Comparison of ENCODE assay signal across 26 cellular contexts in the genomic region with DNA sequence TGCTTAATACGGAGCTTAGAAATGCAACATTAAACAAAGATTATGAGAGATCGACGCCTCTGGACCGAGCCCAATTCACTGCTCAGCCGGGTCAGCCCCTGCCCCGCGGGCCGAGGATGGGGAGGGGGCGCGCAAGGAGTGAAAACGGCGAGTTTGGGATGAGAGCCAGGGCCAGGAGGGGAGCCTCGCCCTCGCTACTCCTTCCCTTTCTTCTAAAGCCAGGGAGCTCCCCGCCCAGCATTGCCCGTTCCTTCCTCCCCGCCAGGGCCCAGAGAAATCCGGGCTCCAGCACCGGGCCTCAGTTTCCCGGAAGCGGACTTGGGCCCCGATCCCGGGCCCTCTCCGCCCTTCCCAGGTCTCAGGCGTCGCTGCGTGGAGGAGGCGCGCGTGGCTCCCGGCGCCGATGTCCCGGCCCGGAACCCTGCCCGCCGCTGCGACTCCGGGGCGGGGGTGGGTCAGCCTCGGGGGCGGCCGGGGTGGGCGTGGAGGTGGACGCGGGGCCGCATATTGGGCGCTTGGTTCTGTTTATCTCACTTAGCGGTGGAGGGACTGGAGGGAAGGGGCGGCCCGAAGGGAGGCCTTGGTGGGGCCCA. TPM values are rescaled to one million over a fixed set of nuclear protein-coding genes. Genes with fewer than 3 reads are reported as not detected.
A peak's percentile ranks its signal among the peaks of the same experiment; 100 is the strongest.
DNase-seq lines count a peak whose midpoint lies in the region; ATAC-seq, FAIRE-seq and TF ChIP-seq lines count a peak whose summit lies in the region.
"Had no signal": no experiment of that assay in that cellular context is flagged by ENCODE, and none has a peak within 500 bp of the region (broad histone marks: within the 10 kb centered on the region; RNA-seq: fewer than 3 reads in every experiment).

No MANE protein-coding gene starts in this region.

- H3K36me3 Mint-ChIP-seq in activated naive CD4-positive, alpha-beta T cell treated with anti-CD3 and anti-CD28 coated beads, Interleukin-2, amount 50 U/mL, for 24 hours = no peaks in the 10 kb centered on the region
- no peaks in the 10 kb centered on the region for H3K36me3 Mint-ChIP-seq in activated naive CD4-positive, alpha-beta T cell treated with anti-CD3 and anti-CD28 coated beads for 36 hours (ENCODE audit: low read depth)
- H3K36me3 Mint-ChIP-seq in WTC11 (0 out of 2 replicates have a peak, but pooled peaks cover 3% of the 10 kb centered on the region), osteocyte (ENCODE audit: unreplicated experiment) (peaks cover 4% of the 10 kb centered on the region)
- H3K36me3 Mint-ChIP-seq: CD8-positive, alpha-beta T cell had no signal

- POLR2A ChIA-PET in WTC11 (lab: Charles Lee) = interaction anchor here (1.6 kb wide), 1 partner anchor 13 kb away, joined by 4 read pairs; no protein-coding TSS in a partner anchor

- H3K27me3 Mint-ChIP-seq in activated naive CD4-positive, alpha-beta T cell treated with anti-CD3 and anti-CD28 coated beads, Interleukin-2, amount 50 U/mL, for 24 hours = peaks cover 53% of the 10 kb centered on the region
- H3K27me3 Mint-ChIP-seq in activated naive CD4-positive, alpha-beta T cell treated with anti-CD3 and anti-CD28 coated beads for 36 hours (ENCODE audit: low read depth) = peaks cover 62% of the 10 kb centered on the region
- H3K27me3 Mint-ChIP-seq in WTC11 (ENCODE audit: low read depth) (peaks cover 93% of the 10 kb centered on the region), osteocyte (ENCODE audit: unreplicated experiment) (peaks cover 64% of the 10 kb centered on the region)

- 3 to 13% (median 6%) methylated on average over 17 to 51 of the region's 51 CpGs for WGBS in spleen, 5 donors

- H3K4me3 Mint-ChIP-seq in activated naive CD4-positive, alpha-beta T cell treated with anti-CD3 and anti-CD28 coated beads, Interleukin-2, amount 50 U/mL, for 24 hours = no peak overlapping the region
- no peak overlapping the region for H3K4me3 Mint-ChIP-seq in activated naive CD4-positive, alpha-beta T cell treated with anti-CD3 and anti-CD28 coated beads for 36 hours
- H3K4me3 Mint-ChIP-seq in WTC11 (peak overlapping the region; percentile 62), osteocyte (ENCODE audit: unreplicated experiment) (no peak overlapping the region)
- H3K4me3 Mint-ChIP-seq: activated T-helper 17 cell treated with anti-CD3 and anti-CD28 coated beads, Interleukin-2, amount 50 U/mL, for 72 hours; CD8-positive, alpha-beta T cell had no signal

- FAIRE-seq in kidney (lab: Jason Lieb, UNC) = no peak
- FAIRE-seq: GM12892, GM19239, K562, keratinocyte had no signal

- H3K27ac ChIP-seq in kidney (ENCODE audit: low read depth in 2 of 2, low read length in 2 of 2) = no peak overlapping the region
- no peak overlapping the region for H3K27ac ChIP-seq in spleen
- H3K27ac ChIP-seq: foreskin keratinocyte, transverse colon had no signal

- H3K9me3 Mint-ChIP-seq in activated naive CD4-positive, alpha-beta T cell treated with anti-CD3 and anti-CD28 coated beads, Interleukin-2, amount 50 U/mL, for 24 hours = no peaks in the 10 kb centered on the region
- H3K9me3 Mint-ChIP-seq in activated naive CD4-positive, alpha-beta T cell treated with anti-CD3 and anti-CD28 coated beads for 36 hours = no peaks in the 10 kb centered on the region
- H3K9me3 Mint-ChIP-seq in WTC11 (no peaks in the 10 kb centered on the region), osteocyte (ENCODE audit: unreplicated experiment) (no peaks in the 10 kb centered on the region)
- H3K9me3 Mint-ChIP-seq: activated T-helper 17 cell treated with anti-CD3 and anti-CD28 coated beads, Interleukin-2, amount 50 U/mL, for 72 hours; CD8-positive, alpha-beta T cell had no signal

- intact Hi-C loops in activated naive CD4-positive, alpha-beta T cell treated with anti-CD3 and anti-CD28 coated beads for 36 hours (cut with micrococcal nuclease) = loop anchor here (2.0 kb wide), 1 partner anchor 16 kb away; no protein-coding TSS in a partner anchor
- intact Hi-C loops in kidney (cut with DNase I) (no loop called here), spleen (cut with DNase I; ENCODE audit: low total_unique reads) (no loop called here)

- TF ChIP-seq POLR2A in spleen (IDR thresholded peaks at IDR 0.05) = no peak

- peak; percentile 24 for ATAC-seq in WTC11
- ATAC-seq: activated T-helper 17 cell treated with anti-CD3 and anti-CD28 coated beads, Interleukin-2, amount 50 U/mL, for 72 hours; CD8-positive, alpha-beta T cell; foreskin keratinocyte; K562 had no signal

- TF ChIP-seq CTCF in WTC11 (IDR thresholded peaks at IDR 0.05) (no peak), kidney (IDR thresholded peaks at IDR 0.05; ENCODE audit: borderline replicate concordance, extremely low read depth, insufficient read depth) (no peak), spleen (IDR thresholded peaks at IDR 0.05 in 8 of 11, conservative IDR thresholded peaks at IDR 0.05 in 3 of 11) (no peak), osteocyte (IDR thresholded peaks at IDR 0.05) (no peak)

- H3K27me3 ChIP-seq in spleen (replicated peaks in 1 of 7) = peaks cover 48 to 100% (median 97%) of the 10 kb centered on the region in 7 donors

- H3K27ac Mint-ChIP-seq in activated naive CD4-positive, alpha-beta T cell treated with anti-CD3 and anti-CD28 coated beads, Interleukin-2, amount 50 U/mL, for 24 hours = peak overlapping the region; percentile 55
- H3K27ac Mint-ChIP-seq in activated naive CD4-positive, alpha-beta T cell treated with anti-CD3 and anti-CD28 coated beads for 36 hours = no peak overlapping the region
- H3K27ac Mint-ChIP-seq in WTC11 (no peak overlapping the region), osteocyte (ENCODE audit: unreplicated experiment) (no peak overlapping the region)
- H3K27ac Mint-ChIP-seq: activated T-helper 17 cell treated with anti-CD3 and anti-CD28 coated beads, Interleukin-2, amount 50 U/mL, for 72 hours; CD8-positive, alpha-beta T cell had no signal

- H3K4me3 ChIP-seq in kidney (ENCODE audit: low read length in 2 of 2) (no peak overlapping the region), spleen (no peak overlapping the region)
- H3K4me3 ChIP-seq: K562, transverse colon had no signal

- no peak for DNase-seq in activated naive CD4-positive, alpha-beta T cell treated with anti-CD3 and anti-CD28 coated beads for 36 hours
- DNase-seq in WTC11 (ENCODE audit: low spot score) (peak; percentile 56), kidney (peak; percentile 71), spleen (peak; percentile 43), osteocyte (ENCODE audit: extremely low spot score, unreplicated experiment) (no peak), SIG-M5 treated with dmso at 0.1 percent for 504 hours (lab: John Stamatoyannopoulos, UW; ENCODE audit: unreplicated experiment) (no peak), amygdala (lab: John Stamatoyannopoulos, UW) (no peak)
- DNase-seq: anterior cingulate cortex; CD8-positive, alpha-beta T cell; central memory CD4-positive, alpha-beta T cell; foreskin keratinocyte; hippocampal formation; NCI-H146; NCI-H2171; NCI-H526 treated with DMSO at 0.1 percent for 48 hours; stimulated activated naive CD4-positive, alpha-beta T cell treated with Interleukin-2 at 50 U/mL for 16 hours; transverse colon had no signal

- CTCF ChIA-PET in activated naive CD4-positive, alpha-beta T cell treated with anti-CD3 and anti-CD28 coated beads for 36 hours (lab: Charles Lee) = no interaction called here
- CTCF ChIA-PET in WTC11 (lab: Charles Lee) = interaction anchor here (0.7 to 2.1 kb wide), 7 partner anchors 8 to 171 kb away, joined by 3 to 14 read pairs (median 4); no protein-coding TSS in a partner anchor

- no peaks in the 10 kb centered on the region for H3K36me3 ChIP-seq in kidney (ENCODE audit: control insufficient read depth in 1 of 2, insufficient read depth in 2 of 2, low read length in 2 of 2)
- no peaks in the 10 kb centered on the region for H3K36me3 ChIP-seq in spleen
- H3K36me3 ChIP-seq: transverse colon had no signal

- H3K4me1 Mint-ChIP-seq in activated naive CD4-positive, alpha-beta T cell treated with anti-CD3 and anti-CD28 coated beads, Interleukin-2, amount 50 U/mL, for 24 hours = peaks cover 20% of the 10 kb centered on the region
- peaks cover 5% of the 10 kb centered on the region for H3K4me1 Mint-ChIP-seq in activated naive CD4-positive, alpha-beta T cell treated with anti-CD3 and anti-CD28 coated beads for 36 hours (ENCODE audit: low read depth)
- peaks cover 39% of the 10 kb centered on the region for H3K4me1 Mint-ChIP-seq in WTC11
- peaks cover 2% of the 10 kb centered on the region for H3K4me1 Mint-ChIP-seq in osteocyte (ENCODE audit: unreplicated experiment)
- H3K4me1 Mint-ChIP-seq: activated T-helper 17 cell treated with anti-CD3 and anti-CD28 coated beads, Interleukin-2, amount 50 U/mL, for 72 hours had no signal

- no peak overlapping the region for H3K9ac ChIP-seq in kidney (ENCODE audit: low read length in 2 of 2)

- H3K9me3 ChIP-seq in kidney (ENCODE audit: control insufficient read depth in 1 of 2, low read length in 2 of 2) (no peaks in the 10 kb centered on the region), spleen (no peaks in the 10 kb centered on the region)
- H3K9me3 ChIP-seq: transverse colon had no signal

- H3K4me1 ChIP-seq in kidney (ENCODE audit: control insufficient read depth in 1 of 2, insufficient read depth in 1 of 2, low read depth in 1 of 2, low read length in 2 of 2) (no peaks in the 10 kb centered on the region), spleen (peaks cover 0 to 35% (median 15%) of the 10 kb centered on the region in 6 donors)
- H3K4me1 ChIP-seq: foreskin keratinocyte had no signal

TF ChIP-seq in WTC11, 78 proteins besides CTCF, POLR2A, EP300 and RAD21 (continues in another document):
- TF ChIP-seq NFATC4 (CRISPR knock-in tag; IDR thresholded peaks at IDR 0.05) = no peak
- no peak for TF ChIP-seq TP53 (CRISPR knock-in tag; IDR thresholded peaks at IDR 0.05)
- TF ChIP-seq GRHL2 (CRISPR knock-in tag; IDR thresholded peaks at IDR 0.05; ENCODE audit: insufficient replicate concordance, severe bottlenecking) = no peak

RNA-seq across cellular contexts. Expression of gene UNCX, which starts 8.3 kb away (rescaled TPM):
- not detected for total RNA-seq in activated naive CD4-positive, alpha-beta T cell treated with anti-CD3 and anti-CD28 coated beads for 36 hours
- not detected in 3 replicates for total RNA-seq in WTC11 (2021)
- 2.0 TPM for total RNA-seq in kidney
- polyA plus RNA-seq in kidney (ENCODE audit: insufficient read depth, low read depth, low replicate concordance) = 1.4 TPM
- total RNA-seq in spleen = not detected
- polyA plus RNA-seq in spleen = not detected
- total RNA-seq in osteocyte = not detected in 2 replicates
- total RNA-seq: activated T-helper 17 cell treated with anti-CD3 and anti-CD28 coated beads, Interleukin-2, amount 50 U/mL, for 72 hours; CD8-positive, alpha-beta T cell; foreskin keratinocyte; K562; lung microvascular endothelial cell; OCI-LY7; Right ventricle myocardium superior; transverse colon had no signal
- polyA plus RNA-seq: foreskin keratinocyte, K562, keratinocyte had no signal

Comparison
In these comparisons a context has a peak if more than half of its experiments do, and no peak if none do; other contexts are left out.
1. DNase-seq: peak in WTC11 (single experiment), kidney (single experiment) and spleen (single experiment); none in activated naive CD4-positive, alpha-beta T cell treated with anti-CD3 and anti-CD28 coated beads for 36 hours (single experiment), osteocyte (single experiment), SIG-M5 treated with dmso at 0.1 percent for 504 hours (single experiment) and amygdala (0 of 56).